24 cellular contexts compared by ENCODE assay signal in genomic region chr3:56055616-56056350, GRCh38.
DNase-seq lines count a peak whose midpoint lies in the region; ATAC-seq and TF ChIP-seq lines count a peak whose summit lies in the region.
"Had no signal": no experiment of that assay in that cellular context is flagged by ENCODE, and none has a peak within 500 bp of the region (broad histone marks: within the 10 kb centered on the region; RNA-seq: fewer than 3 reads in every experiment).

No MANE protein-coding gene starts in this region.

- H2BK12ac ChIP-seq in mesenchymal stem cell (ENCODE audit: low read length in 2 of 2): no peak overlapping the region

- no peak overlapping the region for H4K91ac ChIP-seq in mesenchymal stem cell (ENCODE audit: low read length)

- H3K4me1 Mint-ChIP-seq in GM23338: peaks cover 47% of the 10 kb centered on the region
- H3K4me1 Mint-ChIP-seq in effector memory CD8-positive, alpha-beta T cell (ENCODE audit: low read depth in 2 of 2): no peaks in the 10 kb centered on the region
- H3K4me1 Mint-ChIP-seq: activated naive CD4-positive, alpha-beta T cell treated with anti-CD3 and anti-CD28 coated beads, Interleukin-2, amount 10 ng/mL, durations not matched to agents 7 days and 5 days; memory B cell; stimulated activated memory B cell treated with anti-CD40 and anti-IgM and Interleukin-4, amounts not matched to agents 10 μg/mL and 1 μg/mL and 100 μg/mL, for 72 hours had no signal

- no peak overlapping the region for H2BK120ac ChIP-seq in mesenchymal stem cell (ENCODE audit: low read depth, low read length)

- H3K18ac ChIP-seq in mesenchymal stem cell (ENCODE audit: low read depth in 1 of 2, low read length in 2 of 2): no peak overlapping the region

- WGBS in mesenchymal stem cell: 80% methylated on average over 3 of the region's 3 CpGs

- no peaks in the 10 kb centered on the region for H3K36me3 Mint-ChIP-seq in GM23338 (ENCODE audit: low read depth)
- no peaks in the 10 kb centered on the region for H3K36me3 Mint-ChIP-seq in effector memory CD8-positive, alpha-beta T cell (ENCODE audit: insufficient read depth)
- H3K36me3 Mint-ChIP-seq: activated CD4-positive, alpha-beta memory T cell treated with anti-CD3 and anti-CD28 coated beads for 36 hours; activated naive CD4-positive, alpha-beta T cell treated with anti-CD3 and anti-CD28 coated beads, Interleukin-2, amount 10 ng/mL, durations not matched to agents 7 days and 5 days; memory B cell; stimulated activated memory B cell treated with anti-CD40 and anti-IgM and Interleukin-4, amounts not matched to agents 10 μg/mL and 1 μg/mL and 100 μg/mL, for 72 hours; type B pancreatic cell had no signal

- peak; percentile 74 for ATAC-seq in GM23338
- ATAC-seq in effector memory CD8-positive, alpha-beta T cell (replicated peaks): no peak
- ATAC-seq in HG03378 (IDR thresholded peaks at IDR 0.05; ENCODE audit: unreplicated experiment): no peak
- ATAC-seq: left lung; Right ventricle myocardium inferior; stimulated activated memory B cell treated with anti-CD40 and anti-IgM and Interleukin-4, amounts not matched to agents 10 μg/mL and 1 μg/mL and 100 μg/mL, for 72 hours had no signal

- DNase-seq in GM23338 (ENCODE audit: low spot score): no peak
- DNase-seq in astrocyte of the spinal cord (ENCODE audit: low read depth, low spot score): peak; percentile 13
- DNase-seq in mesenchymal stem cell: peak; percentile 43
- DNase-seq in effector memory CD8-positive, alpha-beta T cell: no peak
- no peak for DNase-seq in NCI-H446 (lab: John Stamatoyannopoulos, UW)
- DNase-seq in activated gamma-delta T cell treated with Interleukin-2 at 50 U/mL for 16 hours: no peak
- DNase-seq: activated CD4-positive, alpha-beta memory T cell treated with anti-CD3 and anti-CD28 coated beads for 36 hours; activated CD4-positive, alpha-beta T cell treated with anti-CD3 and anti-CD28 coated beads for 1 hour; activated naive CD4-positive, alpha-beta T cell treated with anti-CD3 and anti-CD28 coated beads, Interleukin-2, amount 10 ng/mL, durations not matched to agents 7 days and 5 days; amniotic stem cell; BE2C; DMS53; HCEC 1CT; islet precursor cell; left lung; NCI-H1092; NCI-H1694 treated with DMSO at 0.1 percent for 48 hours; NCI-H69 had no signal

- no peak overlapping the region for H4K8ac ChIP-seq in mesenchymal stem cell (ENCODE audit: low read length)

- no peaks in the 10 kb centered on the region for H3K79me1 ChIP-seq in mesenchymal stem cell (replicated peaks; ENCODE audit: low read length, poor library complexity, severe bottlenecking)

- TF ChIP-seq CTCF in GM23338 (conservative IDR thresholded peaks at IDR 0.05; ENCODE audit: low read depth in 2 of 2) (no peak), KMS-11 (conservative IDR thresholded peaks at IDR 0.05; ENCODE audit: low read depth, low read length) (no peak), astrocyte of the spinal cord (IDR thresholded peaks at IDR 0.05; ENCODE audit: low read depth, low read length) (no peak)

- in situ Hi-C loops in astrocyte of the spinal cord (cut with HindIII; ENCODE audit: low sequenced_read_pairs): no loop called here

- H3K23ac ChIP-seq in mesenchymal stem cell (ENCODE audit: low read length in 2 of 2): no peak overlapping the region

- no peaks in the 10 kb centered on the region; the same call in 2 of the 3 replicates for H3K9me3 Mint-ChIP-seq in GM23338
- H3K9me3 Mint-ChIP-seq in effector memory CD8-positive, alpha-beta T cell: peaks cover 0 to 12% of the 10 kb centered on the region in 2 donors
- H3K9me3 Mint-ChIP-seq: activated CD4-positive, alpha-beta memory T cell treated with anti-CD3 and anti-CD28 coated beads for 36 hours; activated naive CD4-positive, alpha-beta T cell treated with anti-CD3 and anti-CD28 coated beads, Interleukin-2, amount 10 ng/mL, durations not matched to agents 7 days and 5 days; memory B cell; stimulated activated memory B cell treated with anti-CD40 and anti-IgM and Interleukin-4, amounts not matched to agents 10 μg/mL and 1 μg/mL and 100 μg/mL, for 72 hours; type B pancreatic cell had no signal

- no peak overlapping the region for H3K27ac Mint-ChIP-seq in GM23338
- no peak overlapping the region for H3K27ac Mint-ChIP-seq in effector memory CD8-positive, alpha-beta T cell
- H3K27ac Mint-ChIP-seq: activated CD4-positive, alpha-beta memory T cell treated with anti-CD3 and anti-CD28 coated beads for 36 hours; activated naive CD4-positive, alpha-beta T cell treated with anti-CD3 and anti-CD28 coated beads, Interleukin-2, amount 10 ng/mL, durations not matched to agents 7 days and 5 days; memory B cell; stimulated activated memory B cell treated with anti-CD40 and anti-IgM and Interleukin-4, amounts not matched to agents 10 μg/mL and 1 μg/mL and 100 μg/mL, for 72 hours; type B pancreatic cell had no signal

- peaks cover 4% of the 10 kb centered on the region for H3K27me3 Mint-ChIP-seq in GM23338 (ENCODE audit: insufficient read depth, low read depth, poor library complexity)
- no peaks in the 10 kb centered on the region for H3K27me3 Mint-ChIP-seq in effector memory CD8-positive, alpha-beta T cell
- H3K27me3 Mint-ChIP-seq: activated CD4-positive, alpha-beta memory T cell treated with anti-CD3 and anti-CD28 coated beads for 36 hours; activated naive CD4-positive, alpha-beta T cell treated with anti-CD3 and anti-CD28 coated beads, Interleukin-2, amount 10 ng/mL, durations not matched to agents 7 days and 5 days; memory B cell; stimulated activated memory B cell treated with anti-CD40 and anti-IgM and Interleukin-4, amounts not matched to agents 10 μg/mL and 1 μg/mL and 100 μg/mL, for 72 hours had no signal

- H3K79me2 ChIP-seq in GM23338 (replicated peaks; ENCODE audit: insufficient read depth) (no peaks in the 10 kb centered on the region), KMS-11 (ENCODE audit: insufficient read depth, low read depth) (no peaks in the 10 kb centered on the region)

- H3K9me3 ChIP-seq in mesenchymal stem cell (ENCODE audit: control insufficient read depth, low read length): no peaks in the 10 kb centered on the region
- H3K9me3 ChIP-seq: BE2C, left lung had no signal

- H3K36me3 ChIP-seq in GM23338 (ENCODE audit: insufficient read depth) (no peaks in the 10 kb centered on the region), KMS-11 (ENCODE audit: insufficient read depth) (no peaks in the 10 kb centered on the region), mesenchymal stem cell (ENCODE audit: control insufficient read depth in 1 of 2, insufficient read depth in 2 of 2, low read depth in 1 of 2, low read length in 2 of 2) (no peaks in the 10 kb centered on the region)
- H3K36me3 ChIP-seq: BE2C, left lung had no signal

- H3K4me2 ChIP-seq in GM23338: no peak overlapping the region
- peak overlapping the region; percentile 63 for H3K4me2 ChIP-seq in KMS-11
- H3K4me2 ChIP-seq in mesenchymal stem cell (ENCODE audit: low read length, poor library complexity, severe bottlenecking): no peak overlapping the region

- H3F3A ChIP-seq in GM23338 (replicated peaks; ENCODE audit: low read depth): no peaks in the 10 kb centered on the region

- H2AFZ ChIP-seq in GM23338 (no peak overlapping the region), KMS-11 (ENCODE audit: low read depth) (no peak overlapping the region), mesenchymal stem cell (ENCODE audit: low read depth, low read length) (no peak overlapping the region)

- H3K4me1 ChIP-seq in GM23338 (ENCODE audit: insufficient read depth) (peaks cover 32% of the 10 kb centered on the region), KMS-11 (ENCODE audit: low read depth, poor library complexity, severe bottlenecking) (peaks cover 25% of the 10 kb centered on the region), mesenchymal stem cell (ENCODE audit: control insufficient read depth, insufficient read depth, low read depth, low read length) (peaks cover 5% of the 10 kb centered on the region)
- H3K4me1 ChIP-seq: BE2C, left lung had no signal

- H2BK5ac ChIP-seq in mesenchymal stem cell (ENCODE audit: low read depth, low read length, poor library complexity, severe bottlenecking): no peak overlapping the region

- H3K9me2 ChIP-seq in GM23338 (ENCODE audit: insufficient read depth): no peaks in the 10 kb centered on the region

- H4K20me1 ChIP-seq in GM23338 (replicated peaks; ENCODE audit: insufficient read depth) (no peaks in the 10 kb centered on the region), KMS-11 (ENCODE audit: insufficient read depth) (no peaks in the 10 kb centered on the region)

- H3K4me3 ChIP-seq in GM23338 (no peak overlapping the region), KMS-11 (IDR thresholded peaks at IDR 0.05; ENCODE audit: insufficient read depth, low read depth, low read length) (no peak overlapping the region), astrocyte of the spinal cord (ENCODE audit: low read depth, low read length) (no peak overlapping the region), mesenchymal stem cell (ENCODE audit: insufficient read depth in 1 of 2, low read depth in 1 of 2, low read length in 2 of 2) (no peak overlapping the region)
- H3K4me3 ChIP-seq: left lung had no signal

- H3K9ac ChIP-seq in KMS-11: no peak overlapping the region; the same call in 1 of the 2 replicates
- no peak overlapping the region for H3K9ac ChIP-seq in mesenchymal stem cell (ENCODE audit: low read length)

- H3K27ac ChIP-seq in GM23338 (ENCODE audit: low read depth) (peak overlapping the region; percentile 27), KMS-11 (peak overlapping the region; percentile 47), mesenchymal stem cell (ENCODE audit: low read length, poor library complexity, severe bottlenecking) (no peak overlapping the region)
- H3K27ac ChIP-seq: left lung had no signal

- H2AK5ac ChIP-seq in mesenchymal stem cell (ENCODE audit: low read length, severe bottlenecking): no peak overlapping the region

- H2BK15ac ChIP-seq in mesenchymal stem cell (ENCODE audit: low read depth, poor library complexity, severe bottlenecking): no peak overlapping the region

- no peaks in the 10 kb centered on the region for H3K27me3 ChIP-seq in GM23338 (ENCODE audit: insufficient read depth)
- no peaks in the 10 kb centered on the region for H3K27me3 ChIP-seq in KMS-11 (ENCODE audit: insufficient read depth, low read depth)
- H3K27me3 ChIP-seq in mesenchymal stem cell (ENCODE audit: control insufficient read depth in 1 of 2, insufficient read depth in 1 of 2, low read length in 2 of 2): peaks cover 0 to 14% of the 10 kb centered on the region in 2 experiments
- H3K27me3 ChIP-seq: BE2C, left lung had no signal

- no peak overlapping the region for H3K4ac ChIP-seq in mesenchymal stem cell (ENCODE audit: low read depth in 1 of 2, low read length in 2 of 2)

- no peak overlapping the region for H3K14ac ChIP-seq in mesenchymal stem cell (ENCODE audit: low read length in 2 of 2)

- no peak overlapping the region for H3K4me3 Mint-ChIP-seq in GM23338
- H3K4me3 Mint-ChIP-seq in effector memory CD8-positive, alpha-beta T cell: no peak overlapping the region
- H3K4me3 Mint-ChIP-seq: activated CD4-positive, alpha-beta memory T cell treated with anti-CD3 and anti-CD28 coated beads for 36 hours; activated naive CD4-positive, alpha-beta T cell treated with anti-CD3 and anti-CD28 coated beads, Interleukin-2, amount 10 ng/mL, durations not matched to agents 7 days and 5 days; memory B cell; stimulated activated memory B cell treated with anti-CD40 and anti-IgM and Interleukin-4, amounts not matched to agents 10 μg/mL and 1 μg/mL and 100 μg/mL, for 72 hours; type B pancreatic cell had no signal

TF ChIP-seq in GM23338, 12 proteins besides CTCF, POLR2A, EP300 and RAD21 (continues in another document):
- no peak for TF ChIP-seq EZH2phosphoT487 (IDR thresholded peaks at IDR 0.05; ENCODE audit: unreplicated experiment)

Comparison
In these comparisons a context has a peak if more than half of its experiments do, and no peak if none do; other contexts are left out.
1. DNase-seq: peak in astrocyte of the spinal cord (single experiment) and mesenchymal stem cell (single experiment); none in GM23338 (single experiment), effector memory CD8-positive, alpha-beta T cell (0 of 3), NCI-H446 (0 of 2) and activated gamma-delta T cell treated with Interleukin-2 at 50 U/mL for 16 hours (single experiment).